Comparison of ENCODE assay signal across 26 cellular contexts in the genomic region with DNA sequence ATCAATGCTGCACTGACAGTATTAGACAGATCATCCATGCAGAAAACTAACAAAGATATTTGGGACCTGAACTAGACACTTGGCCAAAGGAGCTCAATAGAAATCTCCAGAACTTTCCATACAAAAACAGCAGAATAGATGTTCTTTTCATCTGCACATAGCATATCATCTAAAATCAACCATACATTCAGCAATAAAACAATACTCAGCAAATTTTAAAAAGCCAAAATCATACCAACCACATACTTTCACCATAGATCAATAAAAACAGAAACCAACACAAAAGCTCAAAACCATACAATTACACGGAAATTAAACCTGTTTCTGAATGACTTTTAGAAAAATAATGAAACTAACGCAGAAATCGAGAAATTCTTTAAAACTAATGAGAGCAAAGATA.
"Had no signal": no experiment of that assay in that cellular context is flagged by ENCODE, and none has a peak within 500 bp of the region (broad histone marks: within the 10 kb centered on the region; RNA-seq: fewer than 3 reads in every experiment).

No MANE protein-coding gene starts in this region.

- DNase-seq: colonic mucosa; cortex of kidney; effector CD8-positive, alpha-beta T cell; effector memory CD8-positive, alpha-beta T cell; endodermal cell; erythroblast; esophagus squamous epithelium; foreskin fibroblast; foreskin melanocyte; gastrocnemius medialis; glutamatergic neuron; head of caudate nucleus; heart right ventricle; hippocampal formation; left cardiac atrium; left lung; left ventricle myocardium superior; lower lobe of right lung; mesenchymal stem cell; mucosa of descending colon; naive B cell had no signal

- H3K9me3 ChIP-seq: colonic mucosa, esophagus squamous epithelium, gastrocnemius medialis, left lung, lower lobe of right lung, mucosa of descending colon had no signal

- H3K27me3 ChIP-seq: colonic mucosa, esophagus squamous epithelium, gastrocnemius medialis, heart right ventricle, left lung had no signal

- ATAC-seq: effector memory CD8-positive, alpha-beta T cell; esophagus mucosa; gastrocnemius medialis; heart right ventricle; left cardiac atrium; left lung; left ventricle myocardium superior; lower lobe of right lung; mucosa of descending colon had no signal

- H3K36me3 ChIP-seq: colonic mucosa, esophagus squamous epithelium, gastrocnemius medialis, heart right ventricle, left lung, lower lobe of right lung had no signal

- H3K4me3 ChIP-seq: colonic mucosa, esophagus squamous epithelium, gastrocnemius medialis, heart right ventricle, left lung, lower lobe of right lung, mucosa of descending colon had no signal

- FAIRE-seq: endometrium, islet of Langerhans, keratinocyte had no signal

- H3K4me1 ChIP-seq: colonic mucosa, esophagus squamous epithelium, gastrocnemius medialis, heart right ventricle, left lung, lower lobe of right lung had no signal

- H3K27ac ChIP-seq: colonic mucosa, epithelial cell of prostate, esophagus squamous epithelium, gastrocnemius medialis, heart right ventricle, left lung, lower lobe of right lung had no signal
